ENCODE assay signal across 12 cellular contexts in the genomic region with DNA sequence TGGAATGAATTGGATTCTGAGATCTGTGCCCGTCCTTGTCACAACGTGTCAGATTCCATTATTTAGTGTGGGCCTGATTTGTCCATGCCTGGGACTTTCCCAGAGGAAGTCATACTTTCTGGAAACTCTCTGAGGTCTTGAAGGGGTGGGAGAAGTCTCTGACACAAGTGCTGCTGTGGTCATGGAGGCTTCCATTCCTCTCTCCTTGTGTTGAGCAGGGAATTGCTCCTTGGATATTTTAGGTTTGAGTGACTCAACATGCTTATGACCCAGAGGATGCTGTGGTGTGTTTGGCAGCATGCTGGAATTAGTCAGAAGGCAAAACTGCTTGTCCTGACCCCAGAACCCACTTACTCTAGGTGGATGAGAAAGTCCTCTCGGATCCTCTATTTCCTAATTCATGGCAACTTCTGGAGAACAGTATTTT.
DNase-seq lines count a peak whose midpoint lies in the region; ATAC-seq and TF ChIP-seq lines count a peak whose summit lies in the region.
"Had no signal": no experiment of that assay in that cellular context is flagged by ENCODE, and none has a peak within 500 bp of the region (broad histone marks: within the 10 kb centered on the region; RNA-seq: fewer than 3 reads in every experiment).

No MANE protein-coding gene starts in this region.

- H3K9me3 Mint-ChIP-seq in activated naive CD4-positive, alpha-beta T cell treated with anti-CD3 and anti-CD28 coated beads, Interleukin-2, amount 50 U/mL, for 72 hours = no peaks in the 10 kb centered on the region
- H3K9me3 Mint-ChIP-seq in GM23338 = no peaks in the 10 kb centered on the region
- H3K9me3 Mint-ChIP-seq: activated B cell treated with CpG ODN at 0.5 μM for 24 hours; CD4-positive, alpha-beta T cell had no signal

- H4K20me1 ChIP-seq in mammary epithelial cell (ENCODE audit: insufficient read depth, low read length) (no peaks in the 10 kb centered on the region), GM23338 (replicated peaks; ENCODE audit: insufficient read depth) (no peaks in the 10 kb centered on the region)

- peaks cover 36% of the 10 kb centered on the region for H3K79me2 ChIP-seq in mammary epithelial cell (ENCODE audit: insufficient read depth, low read length)
- H3K79me2 ChIP-seq in GM23338 (replicated peaks; ENCODE audit: insufficient read depth) = peaks cover 12% of the 10 kb centered on the region; the same call in 1 of the 2 replicates

- H3K4me2 ChIP-seq in mammary epithelial cell (ENCODE audit: insufficient read depth, low read depth, low read length) (peak overlapping the region; percentile 58), GM23338 (no peak overlapping the region)
- H3K4me2 ChIP-seq: hepatocyte had no signal

- no peaks in the 10 kb centered on the region for H3K9me2 ChIP-seq in GM23338 (ENCODE audit: insufficient read depth)

- peaks cover 11 to 24% of the 10 kb centered on the region in 2 donors for H3K36me3 Mint-ChIP-seq in activated naive CD4-positive, alpha-beta T cell treated with anti-CD3 and anti-CD28 coated beads, Interleukin-2, amount 50 U/mL, for 72 hours
- H3K36me3 Mint-ChIP-seq in GM23338 (ENCODE audit: low read depth) = no peaks in the 10 kb centered on the region; the same call in 2 of the 3 replicates

- H3K27ac ChIP-seq in mammary epithelial cell (ENCODE audit: insufficient read depth, low read depth, low read length) (peak overlapping the region; percentile 92), urinary bladder (ENCODE audit: low read depth) (peak overlapping the region; percentile 39), GM23338 (ENCODE audit: low read depth) (no peak overlapping the region)
- H3K27ac ChIP-seq: hepatocyte had no signal

- intact Hi-C loops in mammary epithelial cell (cut with micrococcal nuclease) = no loop called here
- intact Hi-C loops in lower leg skin (cut with DNase I; ENCODE audit: low total_unique reads) = no loop called here

- H3K27ac Mint-ChIP-seq in activated naive CD4-positive, alpha-beta T cell treated with anti-CD3 and anti-CD28 coated beads, Interleukin-2, amount 50 U/mL, for 72 hours = peak overlapping the region; percentile 18 to 84
- no peak overlapping the region for H3K27ac Mint-ChIP-seq in GM23338
- H3K27ac Mint-ChIP-seq: CD4-positive, alpha-beta T cell had no signal

- no TSS peak for BruUV-seq in mammary epithelial cell (replicated peaks; lab: Mats Ljungman, UMichigan)

- peaks cover 10% of the 10 kb centered on the region for H3K4me1 Mint-ChIP-seq in GM23338

- no peaks in the 10 kb centered on the region for H3K27me3 ChIP-seq in mammary epithelial cell (ENCODE audit: insufficient read depth, low read length)
- no peaks in the 10 kb centered on the region for H3K27me3 ChIP-seq in BE2C
- no peaks in the 10 kb centered on the region for H3K27me3 ChIP-seq in GM23338 (ENCODE audit: insufficient read depth)
- H3K27me3 ChIP-seq: hepatocyte had no signal

- peaks cover 1% of the 10 kb centered on the region for H3K27me3 Mint-ChIP-seq in GM23338 (ENCODE audit: insufficient read depth, low read depth, poor library complexity)
- H3K27me3 Mint-ChIP-seq: activated B cell treated with CpG ODN at 0.5 μM for 24 hours; CD4-positive, alpha-beta T cell had no signal

- peak overlapping the region; percentile 46 for H3K9ac ChIP-seq in mammary epithelial cell (ENCODE audit: insufficient read depth, low read length)

- ATAC-seq in activated naive CD4-positive, alpha-beta T cell treated with anti-CD3 and anti-CD28 coated beads, Interleukin-2, amount 50 U/mL, for 72 hours = peak in 1 of 2 donors; percentile 42
- ATAC-seq in GM23338 = no peak

- dilution Hi-C loops in mammary epithelial cell (cut with HindIII; ENCODE audit: low sequenced_read_pairs) = no loop called here

- no peak overlapping the region for H3K4me3 Mint-ChIP-seq in GM23338
- H3K4me3 Mint-ChIP-seq: activated B cell treated with CpG ODN at 0.5 μM for 24 hours; CD4-positive, alpha-beta T cell had no signal

- H3K9me3 ChIP-seq in mammary epithelial cell (replicated peaks; ENCODE audit: insufficient read depth, low read length) = no peaks in the 10 kb centered on the region
- no peaks in the 10 kb centered on the region for H3K9me3 ChIP-seq in BE2C

- DNase-seq in activated naive CD4-positive, alpha-beta T cell treated with anti-CD3 and anti-CD28 coated beads, Interleukin-2, amount 50 U/mL, for 72 hours (ENCODE audit: low spot score in 2 of 2) = peak in 1 of 2 donors; percentile 17
- DNase-seq in activated naive CD4-positive, alpha-beta T cell treated with Interleukin-2 at 50 U/mL for 16 hours = no peak
- peak; percentile 99 for DNase-seq in mammary epithelial cell
- DNase-seq in lower leg skin (ENCODE audit: low spot score in 2 of 2) = peak; percentile 71 to 88
- no peak for DNase-seq in UCSD-AML1 (lab: John Stamatoyannopoulos, UW; ENCODE audit: unreplicated experiment)
- no peak for DNase-seq in BE2C
- no peak for DNase-seq in GM23338 (ENCODE audit: low spot score)
- DNase-seq: activated B cell treated with CpG ODN at 0.5 μM for 24 hours; CD4-positive, alpha-beta T cell; NCI-H1092 had no signal

- H3K4me3 ChIP-seq in mammary epithelial cell (replicated peaks in 1 of 3; ENCODE audit: insufficient read depth in 1 of 3, low read depth in 2 of 3, low read length in 3 of 3) (no peak overlapping the region), lower leg skin (ENCODE audit: low read depth, poor library complexity, severe bottlenecking) (no peak overlapping the region), urinary bladder (ENCODE audit: low read depth, low read length) (no peak overlapping the region), BE2C (ENCODE audit: low read depth, low read length) (no peak overlapping the region), GM23338 (no peak overlapping the region)
- H3K4me3 ChIP-seq: hepatocyte had no signal

- TF ChIP-seq CTCF in mammary epithelial cell (conservative IDR thresholded peaks at IDR 0.05 in 1 of 2, IDR thresholded peaks at IDR 0.05 in 1 of 2; ENCODE audit: extremely low read depth in 1 of 2, insufficient read depth in 1 of 2, low read depth in 1 of 2, low read length in 2 of 2) (no peak), lower leg skin (IDR thresholded peaks at IDR 0.05) (no peak), BE2C (IDR thresholded peaks at IDR 0.05; ENCODE audit: low read depth, low read length) (no peak), GM23338 (conservative IDR thresholded peaks at IDR 0.05; ENCODE audit: low read depth in 2 of 2) (no peak)

- CTCF ChIA-PET in mammary epithelial cell (lab: Charles Lee; ENCODE audit: low non-redundant PET) = no interaction called here

- in situ Hi-C loops in mammary epithelial cell (cut with MboI; ENCODE audit: low sequenced_read_pairs in 2 of 2) = no loop called here

- no peaks in the 10 kb centered on the region for H3K36me3 ChIP-seq in mammary epithelial cell (ENCODE audit: insufficient read depth, low read length)
- H3K36me3 ChIP-seq in urinary bladder (ENCODE audit: insufficient read depth) = no peaks in the 10 kb centered on the region
- H3K36me3 ChIP-seq in BE2C = no peaks in the 10 kb centered on the region
- no peaks in the 10 kb centered on the region for H3K36me3 ChIP-seq in GM23338 (ENCODE audit: insufficient read depth)

- no peak for TF ChIP-seq POLR2A in lower leg skin (IDR thresholded peaks at IDR 0.05)

- 2% methylated on average over 3 of the region's 3 CpGs for WGBS in mammary epithelial cell (ENCODE audit: low coverage, missing lambda C conversion rate)
- 31 to 38% methylated on average over 3 of the region's 3 CpGs for WGBS in lower leg skin, 2 donors
- 38% methylated on average over 3 of the region's 3 CpGs for WGBS in urinary bladder

- H2AFZ ChIP-seq in mammary epithelial cell (ENCODE audit: low read depth, low read length) = no peak overlapping the region
- no peak overlapping the region for H2AFZ ChIP-seq in GM23338
- H2AFZ ChIP-seq: hepatocyte had no signal

- H3K4me1 ChIP-seq in mammary epithelial cell (ENCODE audit: insufficient read depth, low read length) (peaks cover 33% of the 10 kb centered on the region), urinary bladder (ENCODE audit: insufficient read depth) (no peaks in the 10 kb centered on the region), BE2C (no peaks in the 10 kb centered on the region), GM23338 (ENCODE audit: insufficient read depth) (peaks cover 6% of the 10 kb centered on the region; the same call in 1 of the 2 replicates)

- no peaks in the 10 kb centered on the region for H3F3A ChIP-seq in GM23338 (replicated peaks; ENCODE audit: low read depth)

TF ChIP-seq in GM23338, 12 proteins besides CTCF, POLR2A, EP300 and RAD21 (continues in another document):
- TF ChIP-seq CREB1 (CRISPR knock-in tag; IDR thresholded peaks at IDR 0.05; ENCODE audit: low read depth) = no peak
- TF ChIP-seq, protein P1, sequence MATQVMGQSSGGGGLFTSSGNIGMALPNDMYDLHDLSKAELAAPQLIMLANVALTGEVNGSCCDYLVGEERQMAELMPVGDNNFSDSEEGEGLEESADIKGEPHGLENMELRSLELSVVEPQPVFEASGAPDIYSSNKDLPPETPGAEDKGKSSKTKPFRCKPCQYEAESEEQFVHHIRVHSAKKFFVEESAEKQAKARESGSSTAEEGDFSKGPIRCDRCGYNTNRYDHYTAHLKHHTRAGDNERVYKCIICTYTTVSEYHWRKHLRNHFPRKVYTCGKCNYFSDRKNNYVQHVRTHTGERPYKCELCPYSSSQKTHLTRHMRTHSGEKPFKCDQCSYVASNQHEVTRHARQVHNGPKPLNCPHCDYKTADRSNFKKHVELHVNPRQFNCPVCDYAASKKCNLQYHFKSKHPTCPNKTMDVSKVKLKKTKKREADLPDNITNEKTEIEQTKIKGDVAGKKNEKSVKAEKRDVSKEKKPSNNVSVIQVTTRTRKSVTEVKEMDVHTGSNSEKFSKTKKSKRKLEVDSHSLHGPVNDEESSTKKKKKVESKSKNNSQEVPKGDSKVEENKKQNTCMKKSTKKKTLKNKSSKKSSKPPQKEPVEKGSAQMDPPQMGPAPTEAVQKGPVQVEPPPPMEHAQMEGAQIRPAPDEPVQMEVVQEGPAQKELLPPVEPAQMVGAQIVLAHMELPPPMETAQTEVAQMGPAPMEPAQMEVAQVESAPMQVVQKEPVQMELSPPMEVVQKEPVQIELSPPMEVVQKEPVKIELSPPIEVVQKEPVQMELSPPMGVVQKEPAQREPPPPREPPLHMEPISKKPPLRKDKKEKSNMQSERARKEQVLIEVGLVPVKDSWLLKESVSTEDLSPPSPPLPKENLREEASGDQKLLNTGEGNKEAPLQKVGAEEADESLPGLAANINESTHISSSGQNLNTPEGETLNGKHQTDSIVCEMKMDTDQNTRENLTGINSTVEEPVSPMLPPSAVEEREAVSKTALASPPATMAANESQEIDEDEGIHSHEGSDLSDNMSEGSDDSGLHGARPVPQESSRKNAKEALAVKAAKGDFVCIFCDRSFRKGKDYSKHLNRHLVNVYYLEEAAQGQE (IDR thresholded peaks at IDR 0.05; ENCODE audit: unreplicated experiment) = no peak

Comparison
In these comparisons a context has a peak if more than half of its experiments do, and no peak if none do; other contexts are left out.
1. DNase-seq: peak in mammary epithelial cell (single experiment) and lower leg skin (2 of 2); none in activated naive CD4-positive, alpha-beta T cell treated with Interleukin-2 at 50 U/mL for 16 hours (single experiment), UCSD-AML1 (single experiment), BE2C (single experiment) and GM23338 (single experiment).